Comparison of ENCODE assay signal across 18 cellular contexts in genomic region chr6:24489470-24489869, GRCh38.
"Had no signal": no experiment of that assay in that cellular context is flagged by ENCODE, and none has a peak within 500 bp of the region (broad histone marks: within the 10 kb centered on the region; RNA-seq: fewer than 3 reads in every experiment).

Gene GPLD1, minus strand, starts transcription at chr6:24489578. Its CDS starts 67 bp downstream, at chr6:24489511.

- H3K27ac ChIP-seq: prostate gland, sigmoid colon had no signal

- H3K36me3 Mint-ChIP-seq: activated CD4-positive, alpha-beta memory T cell treated with anti-CD3 and anti-CD28 coated beads for 36 hours; activated CD8-positive, alpha-beta memory T cell treated with anti-CD3 and anti-CD28 coated beads, Interleukin-2, amount 10 ng/mL, durations not matched to agents 7 days and 5 days; natural killer cell; stimulated activated effector memory CD8-positive, alpha-beta T cell treated with anti-CD3 and anti-CD28 coated beads, Interleukin-12 subunit alpha, Interleukin-12 subunit beta, amount 100 ng/mL, for 72 hours had no signal

- H3K4me3 ChIP-seq: prostate gland, sigmoid colon had no signal

- H3K4me3 Mint-ChIP-seq: activated CD4-positive, alpha-beta memory T cell treated with anti-CD3 and anti-CD28 coated beads for 36 hours; activated CD8-positive, alpha-beta memory T cell treated with anti-CD3 and anti-CD28 coated beads, Interleukin-2, amount 10 ng/mL, durations not matched to agents 7 days and 5 days; activated naive CD4-positive, alpha-beta T cell treated with anti-CD3 and anti-CD28 coated beads for 36 hours; activated naive CD8-positive, alpha-beta T cell treated with anti-CD3 and anti-CD28 coated beads, Interleukin-2, amount 50 U/mL, for 24 hours; natural killer cell; stimulated activated effector memory CD8-positive, alpha-beta T cell treated with anti-CD3 and anti-CD28 coated beads, Interleukin-12 subunit alpha, Interleukin-12 subunit beta, amount 100 ng/mL, for 72 hours had no signal

- H3K27me3 Mint-ChIP-seq: activated CD4-positive, alpha-beta memory T cell treated with anti-CD3 and anti-CD28 coated beads for 36 hours; activated CD8-positive, alpha-beta memory T cell treated with anti-CD3 and anti-CD28 coated beads, Interleukin-2, amount 10 ng/mL, durations not matched to agents 7 days and 5 days; activated naive CD8-positive, alpha-beta T cell treated with anti-CD3 and anti-CD28 coated beads, Interleukin-2, amount 50 U/mL, for 24 hours had no signal

- H3K27me3 ChIP-seq: sigmoid colon had no signal

- H3K9me3 ChIP-seq: prostate gland, sigmoid colon had no signal

- ATAC-seq: activated CD8-positive, alpha-beta memory T cell treated with anti-CD3 and anti-CD28 coated beads, Interleukin-2, amount 10 ng/mL, durations not matched to agents 7 days and 5 days; activated naive CD8-positive, alpha-beta T cell treated with anti-CD3 and anti-CD28 coated beads, Interleukin-2, amount 50 U/mL, for 24 hours; natural killer cell; SK-N-SH treated with all-trans-retinoic acid at 6 μM for 48 hours; stimulated activated effector memory CD8-positive, alpha-beta T cell treated with anti-CD3 and anti-CD28 coated beads, Interleukin-12 subunit alpha, Interleukin-12 subunit beta, amount 100 ng/mL, for 72 hours had no signal

- H3K27ac Mint-ChIP-seq: activated CD4-positive, alpha-beta memory T cell treated with anti-CD3 and anti-CD28 coated beads for 36 hours; activated CD8-positive, alpha-beta memory T cell treated with anti-CD3 and anti-CD28 coated beads, Interleukin-2, amount 10 ng/mL, durations not matched to agents 7 days and 5 days; activated naive CD4-positive, alpha-beta T cell treated with anti-CD3 and anti-CD28 coated beads for 36 hours; activated naive CD8-positive, alpha-beta T cell treated with anti-CD3 and anti-CD28 coated beads, Interleukin-2, amount 50 U/mL, for 24 hours; activated T-helper 2 cell treated with anti-CD3 and anti-CD28 coated beads, Interferon-gamma antibody, Interleukin-2, Interleukin-4, amounts not matched to agents 10 μg/mL and 5 μg/mL and 100 μg/mL, durations not matched to agents 14 hours and 24 hours and 36 hours; natural killer cell; stimulated activated effector memory CD8-positive, alpha-beta T cell treated with anti-CD3 and anti-CD28 coated beads, Interleukin-12 subunit alpha, Interleukin-12 subunit beta, amount 100 ng/mL, for 72 hours had no signal

- DNase-seq: activated CD4-positive, alpha-beta memory T cell treated with anti-CD3 and anti-CD28 coated beads for 36 hours; activated CD4-positive, alpha-beta T cell treated with anti-CD3 and anti-CD28 coated beads for 1 hour; activated CD8-positive, alpha-beta memory T cell treated with anti-CD3 and anti-CD28 coated beads, Interleukin-2, amount 10 ng/mL, durations not matched to agents 7 days and 5 days; activated naive CD4-positive, alpha-beta T cell treated with anti-CD3 and anti-CD28 coated beads for 36 hours; activated naive CD8-positive, alpha-beta T cell treated with anti-CD3 and anti-CD28 coated beads, Interleukin-2, amount 50 U/mL, for 24 hours; activated T-cell treated with anti-CD3 and anti-CD28 coated beads, Interleukin-2, amount 50 U/mL, for 1 hour; aorta; effector memory CD4-positive, alpha-beta T cell; foreskin melanocyte; natural killer cell; sigmoid colon; stimulated activated CD4-positive, alpha-beta T cell treated with anti-CD3 and anti-CD28 coated beads, Interleukin-1b, Interleukin-23, amount 100 ng/mL, for 48 hours; T-helper 1 cell; trophoblast cell had no signal

- H3K36me3 ChIP-seq: prostate gland, sigmoid colon had no signal
